Comparison of ENCODE assay signal across 11 cellular contexts in the genomic region with DNA sequence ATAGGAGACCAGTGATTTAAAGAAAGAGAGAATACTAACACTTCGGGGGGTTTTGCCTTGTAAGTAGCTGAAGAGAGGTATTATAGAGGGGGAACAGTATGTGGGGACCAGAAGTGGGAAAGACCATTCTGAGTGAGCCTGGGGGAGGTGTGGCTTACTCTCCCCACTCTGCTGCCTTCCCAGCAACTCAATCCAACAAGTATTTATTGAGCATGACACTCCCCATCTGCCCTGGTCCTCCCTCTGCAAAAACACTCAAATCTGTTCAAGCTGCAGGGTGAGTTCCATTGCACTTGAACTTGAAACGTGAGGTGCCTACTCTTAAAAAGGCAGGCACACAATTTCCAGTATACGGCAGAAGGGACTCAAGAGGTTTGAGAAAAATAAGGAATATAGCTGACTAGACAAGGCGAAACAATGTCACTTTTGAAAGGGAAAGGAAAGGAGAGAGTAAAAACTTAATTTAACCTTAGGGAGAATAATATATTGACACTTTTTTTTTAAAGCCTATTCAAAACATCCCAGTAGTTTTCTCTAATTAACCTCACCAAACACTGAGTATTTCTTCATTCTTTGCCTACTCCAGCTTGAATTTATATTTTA. TPM values are rescaled to one million over a fixed set of nuclear protein-coding genes. Genes with fewer than 3 reads are reported as not detected.
DNase-seq lines count a peak whose midpoint lies in the region; ATAC-seq and TF ChIP-seq lines count a peak whose summit lies in the region.
"Had no signal": no experiment of that assay in that cellular context is flagged by ENCODE, and none has a peak within 500 bp of the region (broad histone marks: within the 10 kb centered on the region; RNA-seq: fewer than 3 reads in every experiment).

No MANE protein-coding gene starts in this region.

- POLR2A ChIA-PET in activated CD4-positive, alpha-beta T cell treated with anti-CD3 and anti-CD28 coated beads for 36 hours (lab: Charles Lee): interaction anchor here (1.5 kb wide), 1 partner anchor 9 kb away, joined by 4 read pairs; no protein-coding TSS in a partner anchor
- POLR2A ChIA-PET in activated CD8-positive, alpha-beta T cell treated with anti-CD3 and anti-CD28 coated beads, Interleukin-2, amount 10 ng/mL, durations not matched to agents 7 days and 5 days (lab: Charles Lee): interaction anchor here (1.4 to 1.7 kb wide), 2 partner anchors 17 to 33 kb away, joined by 5 to 7 read pairs; a partner anchor contains a TSS

- TF ChIP-seq POLR2A in stomach (IDR thresholded peaks at IDR 0.05): no peak

- H4K20me1 ChIP-seq in KMS-11 (ENCODE audit: insufficient read depth): no peaks in the 10 kb centered on the region; the same call in 1 of the 2 replicates

- no peak overlapping the region for H3K4me3 Mint-ChIP-seq in activated CD4-positive, alpha-beta T cell treated with anti-CD3 and anti-CD28 coated beads for 36 hours
- no peak overlapping the region for H3K4me3 Mint-ChIP-seq in activated CD4-positive, alpha-beta T cell treated with anti-CD3 and anti-CD28 coated beads, Interleukin-2, amount 10 ng/mL, durations not matched to agents 24 days and 14 days
- H3K4me3 Mint-ChIP-seq in activated CD8-positive, alpha-beta T cell treated with anti-CD3 and anti-CD28 coated beads, Interleukin-2, amount 10 ng/mL, durations not matched to agents 7 days and 5 days: no peak overlapping the region
- H3K4me3 Mint-ChIP-seq in natural killer cell treated with Interleukin-12 subunit alpha and Interleukin-12 subunit beta and Interleukin-15 and Interleukin-18, amount 100 ng/mL, for 72 hours: peak overlapping the region; percentile 61
- no peak overlapping the region for H3K4me3 Mint-ChIP-seq in type B pancreatic cell

- no peak overlapping the region for H2AFZ ChIP-seq in KMS-11 (ENCODE audit: low read depth)

- H3K4me1 ChIP-seq in KMS-11 (ENCODE audit: low read depth, poor library complexity, severe bottlenecking) (peaks cover 95% of the 10 kb centered on the region), stomach (peaks cover 0 to 40% (median 19%) of the 10 kb centered on the region in 4 donors)
- H3K4me1 ChIP-seq: A549 had no signal

- peaks cover 98% of the 10 kb centered on the region for H3K79me2 ChIP-seq in KMS-11 (ENCODE audit: insufficient read depth, low read depth)

- TF ChIP-seq CTCF in KMS-11 (conservative IDR thresholded peaks at IDR 0.05; ENCODE audit: low read depth, low read length) (no peak), type B pancreatic cell (conservative IDR thresholded peaks at IDR 0.05) (no peak), stomach (IDR thresholded peaks at IDR 0.05) (no peak)

- intact Hi-C loops in activated CD4-positive, alpha-beta T cell treated with anti-CD3 and anti-CD28 coated beads for 36 hours (cut with DNase I, micrococcal nuclease): no loop called here
- intact Hi-C loops in activated CD4-positive, alpha-beta T cell treated with anti-CD3 and anti-CD28 coated beads, Interleukin-2, amount 10 ng/mL, durations not matched to agents 24 days and 14 days (cut with micrococcal nuclease): no loop called here
- intact Hi-C loops in stomach (cut with DNase I; ENCODE audit: low total_unique reads): no loop called here

- peaks cover 76% of the 10 kb centered on the region for H3K4me1 Mint-ChIP-seq in activated CD4-positive, alpha-beta T cell treated with anti-CD3 and anti-CD28 coated beads for 36 hours
- peaks cover 50% of the 10 kb centered on the region for H3K4me1 Mint-ChIP-seq in activated CD4-positive, alpha-beta T cell treated with anti-CD3 and anti-CD28 coated beads, Interleukin-2, amount 10 ng/mL, durations not matched to agents 24 days and 14 days
- H3K4me1 Mint-ChIP-seq in activated CD8-positive, alpha-beta T cell treated with anti-CD3 and anti-CD28 coated beads, Interleukin-2, amount 10 ng/mL, durations not matched to agents 7 days and 5 days (ENCODE audit: low read depth): peaks cover 67% of the 10 kb centered on the region
- H3K4me1 Mint-ChIP-seq in natural killer cell treated with Interleukin-12 subunit alpha and Interleukin-12 subunit beta and Interleukin-15 and Interleukin-18, amount 100 ng/mL, for 72 hours (ENCODE audit: low read depth in 2 of 2): peaks cover 56 to 66% of the 10 kb centered on the region in 2 donors
- peaks cover 13% of the 10 kb centered on the region for H3K4me1 Mint-ChIP-seq in type B pancreatic cell (ENCODE audit: unreplicated experiment)

- H3K9me3 ChIP-seq in stomach: no peaks in the 10 kb centered on the region
- H3K9me3 ChIP-seq: A549, SK-N-SH had no signal

- ATAC-seq in activated CD4-positive, alpha-beta T cell treated with anti-CD3 and anti-CD28 coated beads for 36 hours: no peak
- ATAC-seq in activated CD8-positive, alpha-beta T cell treated with anti-CD3 and anti-CD28 coated beads, Interleukin-2, amount 10 ng/mL, durations not matched to agents 7 days and 5 days: no peak
- ATAC-seq in natural killer cell treated with Interleukin-12 subunit alpha and Interleukin-12 subunit beta and Interleukin-15 and Interleukin-18, amount 100 ng/mL, for 72 hours: peak in 1 of 2 donors; percentile 3
- ATAC-seq: A549 had no signal

- peak overlapping the region; percentile 61 for H3K27ac Mint-ChIP-seq in activated CD4-positive, alpha-beta T cell treated with anti-CD3 and anti-CD28 coated beads for 36 hours
- H3K27ac Mint-ChIP-seq in activated CD4-positive, alpha-beta T cell treated with anti-CD3 and anti-CD28 coated beads, Interleukin-2, amount 10 ng/mL, durations not matched to agents 24 days and 14 days: no peak overlapping the region
- peak overlapping the region; percentile 64 for H3K27ac Mint-ChIP-seq in activated CD8-positive, alpha-beta T cell treated with anti-CD3 and anti-CD28 coated beads, Interleukin-2, amount 10 ng/mL, durations not matched to agents 7 days and 5 days
- peak overlapping the region; percentile 54 to 91 for H3K27ac Mint-ChIP-seq in natural killer cell treated with Interleukin-12 subunit alpha and Interleukin-12 subunit beta and Interleukin-15 and Interleukin-18, amount 100 ng/mL, for 72 hours
- H3K27ac Mint-ChIP-seq in type B pancreatic cell: no peak overlapping the region

- H3K4me3 ChIP-seq in KMS-11 (IDR thresholded peaks at IDR 0.05; ENCODE audit: insufficient read depth, low read depth, low read length) (no peak overlapping the region), stomach (no peak overlapping the region)
- H3K4me3 ChIP-seq: A549, lung had no signal

- WGBS in stomach, 5 donors: 81 to 88% (median 84%) methylated on average over 4 of the region's 4 CpGs

- H3K36me3 ChIP-seq in KMS-11 (ENCODE audit: insufficient read depth) (no peaks in the 10 kb centered on the region), stomach (peaks cover 0 to 14% (median 8%) of the 10 kb centered on the region in 4 donors)

- no peaks in the 10 kb centered on the region for H3K9me3 Mint-ChIP-seq in activated CD4-positive, alpha-beta T cell treated with anti-CD3 and anti-CD28 coated beads for 36 hours (ENCODE audit: low read depth)
- H3K9me3 Mint-ChIP-seq in activated CD4-positive, alpha-beta T cell treated with anti-CD3 and anti-CD28 coated beads, Interleukin-2, amount 10 ng/mL, durations not matched to agents 24 days and 14 days: no peaks in the 10 kb centered on the region
- no peaks in the 10 kb centered on the region for H3K9me3 Mint-ChIP-seq in activated CD8-positive, alpha-beta T cell treated with anti-CD3 and anti-CD28 coated beads, Interleukin-2, amount 10 ng/mL, durations not matched to agents 7 days and 5 days (ENCODE audit: insufficient read depth)
- no peaks in the 10 kb centered on the region for H3K9me3 Mint-ChIP-seq in natural killer cell treated with Interleukin-12 subunit alpha and Interleukin-12 subunit beta and Interleukin-15 and Interleukin-18, amount 100 ng/mL, for 72 hours
- H3K9me3 Mint-ChIP-seq in type B pancreatic cell: no peaks in the 10 kb centered on the region

- no peak for DNase-seq in activated CD4-positive, alpha-beta T cell treated with anti-CD3 and anti-CD28 coated beads for 36 hours
- no peak for DNase-seq in activated CD4-positive, alpha-beta T cell treated with anti-CD3 and anti-CD28 coated beads, Interleukin-2, amount 10 ng/mL, durations not matched to agents 24 days and 14 days
- DNase-seq in activated CD8-positive, alpha-beta T cell treated with anti-CD3 and anti-CD28 coated beads, Interleukin-2, amount 10 ng/mL, durations not matched to agents 7 days and 5 days: no peak
- no peak for DNase-seq in natural killer cell treated with Interleukin-12 subunit alpha and Interleukin-12 subunit beta and Interleukin-15 and Interleukin-18, amount 100 ng/mL, for 72 hours (ENCODE audit: low spot score)
- DNase-seq in type B pancreatic cell (ENCODE audit: extremely low spot score, unreplicated experiment) (no peak), stomach (no peak)
- no peak for DNase-seq in NK-92 treated with Interleukin-12 subunit alpha and Interleukin-12 subunit beta, amount 100 ng/mL, for 24 hours (lab: John Stamatoyannopoulos, UW)
- DNase-seq: SK-N-SH had no signal

- peak overlapping the region; percentile 1; the same call in 1 of the 2 replicates for H3K4me2 ChIP-seq in KMS-11
- H3K4me2 ChIP-seq: A549, SK-N-SH had no signal

- H3K27ac ChIP-seq in KMS-11 (no peak overlapping the region), stomach (no peak overlapping the region)
- H3K27ac ChIP-seq: A549 had no signal

- H3K27me3 Mint-ChIP-seq in activated CD4-positive, alpha-beta T cell treated with anti-CD3 and anti-CD28 coated beads for 36 hours: no peaks in the 10 kb centered on the region
- H3K27me3 Mint-ChIP-seq in activated CD4-positive, alpha-beta T cell treated with anti-CD3 and anti-CD28 coated beads, Interleukin-2, amount 10 ng/mL, durations not matched to agents 24 days and 14 days: no peaks in the 10 kb centered on the region
- no peaks in the 10 kb centered on the region for H3K27me3 Mint-ChIP-seq in activated CD8-positive, alpha-beta T cell treated with anti-CD3 and anti-CD28 coated beads, Interleukin-2, amount 10 ng/mL, durations not matched to agents 7 days and 5 days (ENCODE audit: low read depth)
- H3K27me3 Mint-ChIP-seq in natural killer cell treated with Interleukin-12 subunit alpha and Interleukin-12 subunit beta and Interleukin-15 and Interleukin-18, amount 100 ng/mL, for 72 hours: no peaks in the 10 kb centered on the region
- no peaks in the 10 kb centered on the region for H3K27me3 Mint-ChIP-seq in type B pancreatic cell

- CTCF ChIA-PET in activated CD4-positive, alpha-beta T cell treated with anti-CD3 and anti-CD28 coated beads for 36 hours (lab: Charles Lee): interaction anchor here (0.7 to 3.2 kb wide), 5 partner anchors 8 to 47 kb away, joined by 3 to 11 read pairs (median 6); a partner anchor contains a TSS
- CTCF ChIA-PET in activated CD8-positive, alpha-beta T cell treated with anti-CD3 and anti-CD28 coated beads, Interleukin-2, amount 10 ng/mL, durations not matched to agents 7 days and 5 days (lab: Charles Lee): interaction anchor here (1.0 to 1.8 kb wide), 3 partner anchors 9 to 14 kb away, joined by 4 to 9 read pairs (median 6); no protein-coding TSS in a partner anchor

- H3K9ac ChIP-seq in KMS-11: no peak overlapping the region
- H3K9ac ChIP-seq: SK-N-SH had no signal

- TF ChIP-seq EP300 in stomach (IDR thresholded peaks at IDR 0.05): no peak

- H3K36me3 Mint-ChIP-seq in activated CD4-positive, alpha-beta T cell treated with anti-CD3 and anti-CD28 coated beads for 36 hours (ENCODE audit: low read depth): peaks cover 5% of the 10 kb centered on the region
- peaks cover 24% of the 10 kb centered on the region for H3K36me3 Mint-ChIP-seq in activated CD4-positive, alpha-beta T cell treated with anti-CD3 and anti-CD28 coated beads, Interleukin-2, amount 10 ng/mL, durations not matched to agents 24 days and 14 days (ENCODE audit: low read depth)
- H3K36me3 Mint-ChIP-seq in activated CD8-positive, alpha-beta T cell treated with anti-CD3 and anti-CD28 coated beads, Interleukin-2, amount 10 ng/mL, durations not matched to agents 7 days and 5 days (ENCODE audit: low read depth): peaks cover 39% of the 10 kb centered on the region
- H3K36me3 Mint-ChIP-seq in natural killer cell treated with Interleukin-12 subunit alpha and Interleukin-12 subunit beta and Interleukin-15 and Interleukin-18, amount 100 ng/mL, for 72 hours: no peaks in the 10 kb centered on the region
- H3K36me3 Mint-ChIP-seq in type B pancreatic cell: no peaks in the 10 kb centered on the region

- H3K27me3 ChIP-seq in KMS-11 (ENCODE audit: insufficient read depth, low read depth): no peaks in the 10 kb centered on the region
- H3K27me3 ChIP-seq in stomach: no peaks in the 10 kb centered on the region

RNA-seq across cellular contexts. Expression of a gene that starts 8.1 kb away (rescaled TPM):
- 10 to 100 TPM; 14.1 to 15.4 TPM for total RNA-seq in activated CD4-positive, alpha-beta T cell treated with anti-CD3 and anti-CD28 coated beads for 36 hours
- 10.9 and 11.1 TPM in 2 replicates for total RNA-seq in activated CD4-positive, alpha-beta T cell treated with anti-CD3 and anti-CD28 coated beads, Interleukin-2, amount 10 ng/mL, durations not matched to agents 24 days and 14 days
- total RNA-seq in activated CD8-positive, alpha-beta T cell treated with anti-CD3 and anti-CD28 coated beads, Interleukin-2, amount 10 ng/mL, durations not matched to agents 7 days and 5 days: 10 to 100 TPM; 20.8 to 23.5 TPM
- total RNA-seq in natural killer cell treated with Interleukin-12 subunit alpha and Interleukin-12 subunit beta and Interleukin-15 and Interleukin-18, amount 100 ng/mL, for 72 hours: 10 to 100 TPM; 22.4 to 36.4 TPM
- 8.4 and 13.0 TPM in 2 replicates for total RNA-seq in type B pancreatic cell (ENCODE audit: low replicate concordance)
- 10 to 100 TPM in 2 of 5 donors, 1 to 10 TPM in 2, under 1 TPM in 1; 0.58 to 39.7 (median 6.7) TPM for total RNA-seq in stomach
- polyA plus RNA-seq in stomach: 1 to 10 TPM; 5.3 to 7.0 (median 5.6) TPM

RNA-seq across cellular contexts. Expression of a gene that starts 32.7 kb away (rescaled TPM):
- 10 to 100 TPM; 63.5 to 93.0 TPM for total RNA-seq in activated CD4-positive, alpha-beta T cell treated with anti-CD3 and anti-CD28 coated beads for 36 hours
- 67.2 and 75.2 TPM in 2 replicates for total RNA-seq in activated CD4-positive, alpha-beta T cell treated with anti-CD3 and anti-CD28 coated beads, Interleukin-2, amount 10 ng/mL, durations not matched to agents 24 days and 14 days
- total RNA-seq in activated CD8-positive, alpha-beta T cell treated with anti-CD3 and anti-CD28 coated beads, Interleukin-2, amount 10 ng/mL, durations not matched to agents 7 days and 5 days: 10 to 100 TPM; 75.8 to 76.0 TPM
- total RNA-seq in natural killer cell treated with Interleukin-12 subunit alpha and Interleukin-12 subunit beta and Interleukin-15 and Interleukin-18, amount 100 ng/mL, for 72 hours: 10 to 100 TPM; 75.8 to 98.5 TPM
- total RNA-seq in type B pancreatic cell (ENCODE audit: low replicate concordance): 49.0 and 64.0 TPM in 2 replicates
- total RNA-seq in stomach: 10 to 100 TPM in 4 of 5 donors, 1 to 10 TPM in 1; 9.3 to 92.4 (median 31.2) TPM
- polyA plus RNA-seq in stomach: 10 to 100 TPM in 1 of 3 donors, 1 to 10 TPM in 2; 5.0 to 12.7 (median 9.0) TPM

RNA-seq across cellular contexts. Expression of a gene that starts 48.0 kb away (rescaled TPM):
- total RNA-seq in activated CD4-positive, alpha-beta T cell treated with anti-CD3 and anti-CD28 coated beads for 36 hours: 10 to 100 TPM; 43.9 to 59.4 TPM
- 78.9 and 79.5 TPM in 2 replicates for total RNA-seq in activated CD4-positive, alpha-beta T cell treated with anti-CD3 and anti-CD28 coated beads, Interleukin-2, amount 10 ng/mL, durations not matched to agents 24 days and 14 days
- 10 to 100 TPM; 50.7 to 62.6 TPM for total RNA-seq in activated CD8-positive, alpha-beta T cell treated with anti-CD3 and anti-CD28 coated beads, Interleukin-2, amount 10 ng/mL, durations not matched to agents 7 days and 5 days
- total RNA-seq in natural killer cell treated with Interleukin-12 subunit alpha and Interleukin-12 subunit beta and Interleukin-15 and Interleukin-18, amount 100 ng/mL, for 72 hours: 100 to 1,000 TPM in 1 of 2 donors, 10 to 100 TPM in 1; 90.9 to 115 TPM
- total RNA-seq in type B pancreatic cell (ENCODE audit: low replicate concordance): 65.2 and 71.7 TPM in 2 replicates
- 10 to 100 TPM; 36.2 to 59.8 (median 48.1) TPM for total RNA-seq in stomach
- polyA plus RNA-seq in stomach: 10 to 100 TPM; 26.3 to 36.2 (median 34.2) TPM

Comparison
In these comparisons a context has a peak if more than half of its experiments do, and no peak if none do; other contexts are left out.
1. H3K27ac Mint-ChIP-seq: peak in activated CD4-positive, alpha-beta T cell treated with anti-CD3 and anti-CD28 coated beads for 36 hours (single experiment), activated CD8-positive, alpha-beta T cell treated with anti-CD3 and anti-CD28 coated beads, Interleukin-2, amount 10 ng/mL, durations not matched to agents 7 days and 5 days (single experiment) and natural killer cell treated with Interleukin-12 subunit alpha and Interleukin-12 subunit beta and Interleukin-15 and Interleukin-18, amount 100 ng/mL, for 72 hours (2 of 2); none in activated CD4-positive, alpha-beta T cell treated with anti-CD3 and anti-CD28 coated beads, Interleukin-2, amount 10 ng/mL, durations not matched to agents 24 days and 14 days (single experiment) and type B pancreatic cell (single experiment).